ENCODE assay signal across 17 cellular contexts in genomic region chr6:166167258-166167731, GRCh38. TPM values are rescaled to one million over a fixed set of nuclear protein-coding genes. Genes with fewer than 3 reads are reported as not detected.
DNase-seq lines count a peak whose midpoint lies in the region; ATAC-seq and TF ChIP-seq lines count a peak whose summit lies in the region.
"Had no signal": no experiment of that assay in that cellular context is flagged by ENCODE, and none has a peak within 500 bp of the region (broad histone marks: within the 10 kb centered on the region; RNA-seq: fewer than 3 reads in every experiment).

No MANE protein-coding gene starts in this region.

- H3K27me3 Mint-ChIP-seq in activated naive CD8-positive, alpha-beta T cell, result peaks cover 49% of the 10 kb centered on the region
- H3K27me3 Mint-ChIP-seq in activated naive CD8-positive, alpha-beta T cell treated with anti-CD3 and anti-CD28 coated beads for 36 hours, result peaks cover 78% of the 10 kb centered on the region

- H3K9ac ChIP-seq in HUES64 (ENCODE audit: low read depth, low read length) (no peak overlapping the region), iPS-15b (ENCODE audit: low read depth, low read length) (no peak overlapping the region)

- peaks cover 22% of the 10 kb centered on the region for H3K4me1 Mint-ChIP-seq in activated naive CD8-positive, alpha-beta T cell (ENCODE audit: low read depth)
- peaks cover 13% of the 10 kb centered on the region for H3K4me1 Mint-ChIP-seq in activated naive CD8-positive, alpha-beta T cell treated with anti-CD3 and anti-CD28 coated beads for 36 hours

- H3K36me3 ChIP-seq in HUES64 (ENCODE audit: insufficient read depth, low read length) (no peaks in the 10 kb centered on the region), iPS-15b (ENCODE audit: control insufficient read depth, insufficient read depth, low read length) (no peaks in the 10 kb centered on the region), spleen (no peaks in the 10 kb centered on the region)
- H3K36me3 ChIP-seq: ascending aorta had no signal

- H3K36me3 Mint-ChIP-seq in activated naive CD8-positive, alpha-beta T cell, result no peaks in the 10 kb centered on the region
- H3K36me3 Mint-ChIP-seq in activated naive CD8-positive, alpha-beta T cell treated with anti-CD3 and anti-CD28 coated beads for 36 hours, result no peaks in the 10 kb centered on the region

- no peaks in the 10 kb centered on the region for H3K9me3 ChIP-seq in HUES64 (ENCODE audit: insufficient read depth, low read depth, low read length)
- no peaks in the 10 kb centered on the region for H3K9me3 ChIP-seq in iPS-15b (ENCODE audit: control insufficient read depth, insufficient read depth, low read length)
- no peaks in the 10 kb centered on the region for H3K9me3 ChIP-seq in spleen
- H3K9me3 ChIP-seq: ascending aorta had no signal

- H3K9me3 Mint-ChIP-seq in activated naive CD8-positive, alpha-beta T cell (ENCODE audit: low read depth), result no peaks in the 10 kb centered on the region
- H3K9me3 Mint-ChIP-seq in activated naive CD8-positive, alpha-beta T cell treated with anti-CD3 and anti-CD28 coated beads for 36 hours, result no peaks in the 10 kb centered on the region
- H3K9me3 Mint-ChIP-seq: activated T-cell treated with anti-CD3 and anti-CD28 coated beads, Interleukin-2, amount 50 U/mL, for 72 hours had no signal

- under 1% methylated on average over 44 of the region's 44 CpGs for WGBS in HUES64
- 2 to 5% (median 3%) methylated on average over 13 to 44 of the region's 44 CpGs for WGBS in spleen, 5 donors

- peak overlapping the region; percentile 70 for H3K4me3 Mint-ChIP-seq in activated naive CD8-positive, alpha-beta T cell
- H3K4me3 Mint-ChIP-seq in activated naive CD8-positive, alpha-beta T cell treated with anti-CD3 and anti-CD28 coated beads for 36 hours, result no peak overlapping the region
- H3K4me3 Mint-ChIP-seq: activated T-cell treated with anti-CD3 and anti-CD28 coated beads, Interleukin-2, amount 50 U/mL, for 72 hours had no signal

- H3K27ac Mint-ChIP-seq in activated naive CD8-positive, alpha-beta T cell, result no peak overlapping the region
- H3K27ac Mint-ChIP-seq in activated naive CD8-positive, alpha-beta T cell treated with anti-CD3 and anti-CD28 coated beads for 36 hours, result no peak overlapping the region
- H3K27ac Mint-ChIP-seq: activated T-cell treated with anti-CD3 and anti-CD28 coated beads, Interleukin-2, amount 50 U/mL, for 72 hours had no signal

- peak overlapping the region; percentile 55 for H3K4me3 ChIP-seq in HUES64 (ENCODE audit: low read length)
- peak overlapping the region; percentile 60 for H3K4me3 ChIP-seq in iPS-15b (ENCODE audit: low read depth, low read length)
- peak overlapping the region in 7 of 8 donors; percentile 17 to 67 (median 34) for H3K4me3 ChIP-seq in spleen
- H3K4me3 ChIP-seq: lung had no signal

- no peak for DNase-seq in activated naive CD8-positive, alpha-beta T cell treated with anti-CD3 and anti-CD28 coated beads for 36 hours
- DNase-seq in spleen (no peak), COLO829 (ENCODE audit: low spot score) (no peak)
- DNase-seq: activated CD4-positive, CD25-positive, alpha-beta regulatory T cell treated with anti-CD3 and anti-CD28 coated beads, Interleukin-2, amount 50 U/mL, for 72 hours; activated T-cell treated with anti-CD3 and anti-CD28 coated beads, Interleukin-2, amount 50 U/mL, for 72 hours; NCI-H2081 treated with DMSO at 0.1 percent for 48 hours; PC-3; stimulated activated CD4-positive, alpha-beta T cell treated with anti-CD3 and anti-CD28 coated beads, Interleukin-1b, Interleukin-23, amount 100 ng/mL, for 48 hours had no signal

- intact Hi-C loops in spleen (cut with DNase I; ENCODE audit: low total_unique reads), result no loop called here

- ATAC-seq in GM21423 (IDR thresholded peaks at IDR 0.05; ENCODE audit: unreplicated experiment) (no peak), HG02571 (IDR thresholded peaks at IDR 0.05; ENCODE audit: unreplicated experiment) (no peak)
- ATAC-seq: PC-3 had no signal

- H3K27me3 ChIP-seq in HUES64 (ENCODE audit: insufficient read depth, low read length) (peaks cover 100% of the 10 kb centered on the region), iPS-15b (ENCODE audit: control insufficient read depth, insufficient read depth, low read length) (peaks cover 93% of the 10 kb centered on the region), spleen (replicated peaks in 1 of 7) (peaks cover 6 to 100% (median 78%) of the 10 kb centered on the region in 7 donors)
- H3K27me3 ChIP-seq: ascending aorta had no signal

- no peak for TF ChIP-seq POLR2A in spleen (IDR thresholded peaks at IDR 0.05)

- no peak for TF ChIP-seq CTCF in spleen (IDR thresholded peaks at IDR 0.05 in 8 of 11, conservative IDR thresholded peaks at IDR 0.05 in 3 of 11)

- H3K4me1 ChIP-seq in HUES64 (ENCODE audit: insufficient read depth, low read length), result peaks cover 30% of the 10 kb centered on the region
- H3K4me1 ChIP-seq in iPS-15b (ENCODE audit: control insufficient read depth, insufficient read depth, low read length), result peaks cover 3% of the 10 kb centered on the region
- peaks cover 19 to 39% (median 32%) of the 10 kb centered on the region in 6 donors for H3K4me1 ChIP-seq in spleen
- H3K4me1 ChIP-seq: ascending aorta had no signal

- no peak overlapping the region for H3K27ac ChIP-seq in HUES64 (ENCODE audit: low read depth, low read length)
- H3K27ac ChIP-seq in spleen, result no peak overlapping the region
- H3K27ac ChIP-seq: ascending aorta had no signal

RNA-seq across cellular contexts. Expression of gene TBXT, which starts 0.4 kb away (rescaled TPM):
- total RNA-seq in activated naive CD8-positive, alpha-beta T cell treated with anti-CD3 and anti-CD28 coated beads for 36 hours, result not detected
- 8.4 TPM for polyA plus RNA-seq in HUES64 (2013, experiment 1 of 2)
- 9.0 TPM for polyA plus RNA-seq in HUES64 (2013, experiment 2 of 2)
- not detected for total RNA-seq in spleen
- polyA plus RNA-seq in spleen, result under 1 TPM in 2 of 3 donors, not detected in 1; 0.04 to 0.08 TPM
- total RNA-seq: activated T-cell treated with anti-CD3 and anti-CD28 coated beads, Interleukin-2, amount 50 U/mL, for 72 hours; ascending aorta; Daoy; glomerular endothelial cell; lung; PC-3 had no signal
- polyA plus RNA-seq: lung had no signal
